Comparison of ENCODE assay signal across 8 cellular contexts in the genomic region with DNA sequence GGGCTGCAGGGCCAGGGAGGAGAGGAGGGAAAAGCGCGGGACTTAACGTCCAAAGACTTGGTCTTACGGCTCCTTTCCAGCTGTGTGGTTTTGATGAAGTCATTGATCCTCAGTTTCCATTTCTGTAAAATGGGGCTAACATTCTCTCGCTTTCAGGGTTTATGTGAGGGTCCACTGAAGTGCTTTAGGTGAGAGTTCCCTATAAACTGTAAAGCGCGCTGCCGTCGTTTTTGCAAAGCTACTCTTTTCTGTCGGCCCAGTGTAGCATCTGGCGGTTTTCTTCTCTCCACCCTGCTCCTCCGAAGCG. TPM values are rescaled to one million over a fixed set of nuclear protein-coding genes. Genes with fewer than 3 reads are reported as not detected.
DNase-seq lines count a peak whose midpoint lies in the region; ATAC-seq and TF ChIP-seq lines count a peak whose summit lies in the region.

No MANE protein-coding gene starts in this region.

- POLR2A ChIA-PET in CD4-positive, alpha-beta T cell (lab: Charles Lee), result interaction anchor here (0.6 to 2.6 kb wide), 6 partner anchors 12 to 113 kb away, joined by 3 to 13 read pairs (median 6); a partner anchor contains a TSS

- no peaks in the 10 kb centered on the region for H3K9me3 ChIP-seq in CD4-positive, alpha-beta T cell (ENCODE audit: control insufficient read depth, low read length)
- H3K9me3 ChIP-seq in NT2/D1 (ENCODE audit: insufficient read depth, low read length) (no peaks in the 10 kb centered on the region), endodermal cell (ENCODE audit: control insufficient read depth, low read length) (no peaks in the 10 kb centered on the region), neutrophil (no peaks in the 10 kb centered on the region)

- H3K9me3 Mint-ChIP-seq in CD4-positive, alpha-beta T cell, result no peaks in the 10 kb centered on the region
- H3K9me3 Mint-ChIP-seq in endodermal cell, result no peaks in the 10 kb centered on the region

- no peaks in the 10 kb centered on the region for H3K27me3 ChIP-seq in CD4-positive, alpha-beta T cell (ENCODE audit: control insufficient read depth, insufficient read depth, low read length)
- H3K27me3 ChIP-seq in NT2/D1 (ENCODE audit: insufficient read depth, insufficient read length), result no peaks in the 10 kb centered on the region
- no peaks in the 10 kb centered on the region for H3K27me3 ChIP-seq in endodermal cell (ENCODE audit: control insufficient read depth, insufficient read depth, low read length, poor library complexity, severe bottlenecking)
- no peaks in the 10 kb centered on the region for H3K27me3 ChIP-seq in neutrophil

- H3K4me3 ChIP-seq in NT2/D1 (ENCODE audit: insufficient read length, low read depth), result peak overlapping the region; percentile 100
- H3K4me3 ChIP-seq in endodermal cell (ENCODE audit: low read length), result peak overlapping the region; percentile 99
- peak overlapping the region; percentile 98 to 100 for H3K4me3 ChIP-seq in neutrophil (ENCODE audit: low read depth in 1 of 2, low read length in 1 of 2)

- peak overlapping the region; percentile 90 for H3K27ac ChIP-seq in CD4-positive, alpha-beta T cell (ENCODE audit: low read depth, low read length)
- no peak overlapping the region for H3K27ac ChIP-seq in endodermal cell (ENCODE audit: low read depth, low read length)
- H3K27ac ChIP-seq in neutrophil, result peak overlapping the region; percentile 80

- no peak for ATAC-seq in CD4-positive, alpha-beta T cell (ENCODE audit: poor library complexity)

- H3K9ac ChIP-seq in NT2/D1 (ENCODE audit: insufficient read length, low read depth), result peak overlapping the region; percentile 85
- peak overlapping the region; percentile 48 for H3K9ac ChIP-seq in endodermal cell (ENCODE audit: extremely low read depth, low read length, poor library complexity, severe bottlenecking)

- H3K4me1 Mint-ChIP-seq in CD4-positive, alpha-beta T cell (ENCODE audit: low read depth), result peaks cover 23% of the 10 kb centered on the region
- H3K4me1 Mint-ChIP-seq in endodermal cell, result peaks cover 10% of the 10 kb centered on the region

- peaks cover 36% of the 10 kb centered on the region for H3K36me3 ChIP-seq in NT2/D1 (ENCODE audit: insufficient read depth, insufficient read length, low read length)
- no peaks in the 10 kb centered on the region for H3K36me3 ChIP-seq in endodermal cell (ENCODE audit: control insufficient read depth, insufficient read depth, low read length)
- H3K36me3 ChIP-seq in neutrophil, result peaks cover 29% of the 10 kb centered on the region

- 53 to 56% methylated on average over 10 to 13 of the region's 13 CpGs for WGBS in endodermal cell (ENCODE audit: insufficient coverage in 1 of 2, insufficient read length in 1 of 2), 2 experiments

- DNase-seq in CD4-positive, alpha-beta T cell, result no peak
- DNase-seq in NT2/D1 (ENCODE audit: low read depth, low spot score), result no peak
- no peak for DNase-seq in endodermal cell
- DNase-seq in cerebellar nuclear complex (lab: John Stamatoyannopoulos, UW), result no peak
- no peak for DNase-seq in NCI-H748 treated with DMSO at 0.1 percent for 48 hours (lab: John Stamatoyannopoulos, UW)
- no peak for DNase-seq in NK-92 (lab: John Stamatoyannopoulos, UW; ENCODE audit: unreplicated experiment)
- no peak for DNase-seq in AG08396 (ENCODE audit: low spot score)

- H3K27me3 Mint-ChIP-seq in CD4-positive, alpha-beta T cell, result no peaks in the 10 kb centered on the region
- no peaks in the 10 kb centered on the region for H3K27me3 Mint-ChIP-seq in endodermal cell (ENCODE audit: insufficient read depth)

- H3K4me1 ChIP-seq in NT2/D1 (ENCODE audit: insufficient read depth, insufficient read length) (peaks cover 3% of the 10 kb centered on the region), endodermal cell (ENCODE audit: control insufficient read depth, insufficient read depth, low read length) (no peaks in the 10 kb centered on the region), neutrophil (ENCODE audit: control insufficient read depth in 1 of 2, insufficient read depth in 1 of 2, low read depth in 1 of 2, low read length in 1 of 2) (peaks cover 15 to 16% of the 10 kb centered on the region in 2 experiments)

- H3K36me3 Mint-ChIP-seq in CD4-positive, alpha-beta T cell (ENCODE audit: low read depth), result peaks cover 25% of the 10 kb centered on the region
- peaks cover 9% of the 10 kb centered on the region for H3K36me3 Mint-ChIP-seq in endodermal cell (ENCODE audit: low read depth)

- H3K27ac Mint-ChIP-seq in CD4-positive, alpha-beta T cell, result peak overlapping the region; percentile 47
- peak overlapping the region; percentile 84 for H3K27ac Mint-ChIP-seq in endodermal cell

- CTCF ChIA-PET in CD4-positive, alpha-beta T cell (lab: Charles Lee), result interaction anchor here (2.0 kb wide), 1 partner anchor 86 kb away, joined by 8 read pairs; a partner anchor contains a TSS

- intact Hi-C loops in CD4-positive, alpha-beta T cell (cut with DNase I, micrococcal nuclease), result loop anchor here (1.0 to 5.0 kb wide), 5 partner anchors 53 to 734 kb away; a partner anchor contains a TSS

- H3K4me3 Mint-ChIP-seq in CD4-positive, alpha-beta T cell, result peak overlapping the region; percentile 96
- H3K4me3 Mint-ChIP-seq in endodermal cell, result peak overlapping the region; percentile 92

- no peak for TF ChIP-seq CTCF in CD4-positive, alpha-beta T cell (IDR thresholded peaks at IDR 0.05)
- TF ChIP-seq CTCF in endodermal cell (conservative IDR thresholded peaks at IDR 0.05) (no peak), neutrophil (IDR thresholded peaks at IDR 0.05) (no peak)

RNA-seq across cellular contexts. Expression of a gene that starts 0.6 kb away (rescaled TPM):
- total RNA-seq in CD4-positive, alpha-beta T cell, result 10 to 100 TPM; 14.4 to 17.9 TPM
- 10 to 100 TPM; 34.0 to 41.0 TPM for total RNA-seq in endodermal cell
- 49.7 TPM for polyA plus RNA-seq in endodermal cell (2013, experiment 1 of 2)
- 41.3 TPM for polyA plus RNA-seq in endodermal cell (2013, experiment 2 of 2)

RNA-seq across cellular contexts. Expression of a gene that starts 1.0 kb away (rescaled TPM):
- total RNA-seq in CD4-positive, alpha-beta T cell, result 10 to 100 TPM; 12.0 to 13.0 TPM
- 10 to 100 TPM; 15.6 to 15.9 TPM for total RNA-seq in endodermal cell
- polyA plus RNA-seq in endodermal cell (2013, experiment 1 of 2), result 15.9 TPM
- polyA plus RNA-seq in endodermal cell (2013, experiment 2 of 2), result 15.6 TPM

RNA-seq across cellular contexts. Expression of a gene that starts 20.7 kb away (rescaled TPM):
- not detected for total RNA-seq in CD4-positive, alpha-beta T cell
- total RNA-seq in endodermal cell, result not detected
- polyA plus RNA-seq in endodermal cell (2013, experiment 1 of 2), result not detected
- polyA plus RNA-seq in endodermal cell (2013, experiment 2 of 2), result not detected

RNA-seq across cellular contexts. Expression of a gene that starts 36.0 kb away (rescaled TPM):
- total RNA-seq in CD4-positive, alpha-beta T cell, result 1 to 10 TPM; 1.0 to 1.6 TPM
- 100 to 1,000 TPM; 129 to 141 TPM for total RNA-seq in endodermal cell
- 20.7 TPM for polyA plus RNA-seq in endodermal cell (2013, experiment 1 of 2)
- polyA plus RNA-seq in endodermal cell (2013, experiment 2 of 2), result 13.5 TPM

RNA-seq across cellular contexts. Expression of a gene that starts 38.1 kb away (rescaled TPM):
- under 1 TPM; 0.77 to 0.98 TPM for total RNA-seq in CD4-positive, alpha-beta T cell
- under 1 TPM; 0.46 to 0.57 TPM for total RNA-seq in endodermal cell
- 0.21 TPM for polyA plus RNA-seq in endodermal cell (2013, experiment 1 of 2)
- 0.33 TPM for polyA plus RNA-seq in endodermal cell (2013, experiment 2 of 2)
